In genomic region chr4:52586069-52586468, GRCh38 we compare ENCODE assay signal across 30 cellular contexts.
"Had no signal": no experiment of that assay in that cellular context is flagged by ENCODE, and none has a peak within 500 bp of the region (broad histone marks: within the 10 kb centered on the region; RNA-seq: fewer than 3 reads in every experiment).

No MANE protein-coding gene starts in this region.

- H3K4me1 ChIP-seq: sigmoid colon, spleen had no signal

- H3K4me3 Mint-ChIP-seq: activated CD4-positive, alpha-beta T cell treated with anti-CD3 and anti-CD28 coated beads for 36 hours; activated naive CD8-positive, alpha-beta T cell treated with anti-CD3 and anti-CD28 coated beads for 36 hours; activated T-cell treated with anti-CD3 and anti-CD28 coated beads, Interleukin-2, amount 50 U/mL, for 24 hours; brain; effector memory CD8-positive, alpha-beta T cell; memory B cell; naive B cell had no signal

- DNase-seq: activated CD4-positive, alpha-beta T cell treated with anti-CD3 and anti-CD28 coated beads for 36 hours; activated CD4-positive, alpha-beta T cell treated with anti-CD3 and anti-CD28 coated beads, Interleukin-2, amount 50 U/mL, for 4 hours; activated CD8-positive, alpha-beta memory T cell treated with anti-CD3 and anti-CD28 coated beads for 24 hours; activated CD8-positive, alpha-beta memory T cell treated with anti-CD3 and anti-CD28 coated beads, Interleukin-2, amount 50 U/mL, for 4 hours; activated naive CD4-positive, alpha-beta T cell treated with Interleukin-2 at 50 U/mL for 16 hours; activated naive CD8-positive, alpha-beta T cell treated with anti-CD3 and anti-CD28 coated beads for 36 hours; activated T-cell treated with anti-CD3 and anti-CD28 coated beads, Interleukin-2, amount 50 U/mL, for 24 hours; amygdala; caudate nucleus; dorsolateral prefrontal cortex; effector memory CD8-positive, alpha-beta T cell; glutamatergic neuron; hypothalamus; naive B cell; nucleus accumbens; sigmoid colon; spleen; stimulated activated CD4-positive, alpha-beta T cell treated with anti-CD3 and anti-CD28 coated beads, Interleukin-4, amount 100 ng/mL, for 4 hours; stimulated activated naive CD8-positive, alpha-beta T cell treated with anti-CD3 and anti-CD28 coated beads, Interleukin-15, Interleukin-2, amounts not matched to agents 100 U/mL and 50 U/mL, for 24 hours; T-helper 1 cell; upper lobe of left lung had no signal

- H3K27ac ChIP-seq: dorsolateral prefrontal cortex, sigmoid colon, spleen, upper lobe of left lung had no signal

- H3K4me1 Mint-ChIP-seq: memory B cell, naive B cell had no signal

- H3K27me3 ChIP-seq: dorsolateral prefrontal cortex, sigmoid colon, spleen, upper lobe of left lung had no signal

- H3K9me3 Mint-ChIP-seq: activated naive CD8-positive, alpha-beta T cell treated with anti-CD3 and anti-CD28 coated beads for 36 hours; activated T-cell treated with anti-CD3 and anti-CD28 coated beads, Interleukin-2, amount 50 U/mL, for 24 hours; activated T-helper 2 cell treated with anti-CD3 and anti-CD28 coated beads, Interferon-gamma antibody, Interleukin-2, Interleukin-4, amounts not matched to agents 10 μg/mL and 5 μg/mL and 100 μg/mL, durations not matched to agents 14 hours and 24 hours and 36 hours; brain; effector memory CD8-positive, alpha-beta T cell; memory B cell; naive B cell had no signal

- H3K4me3 ChIP-seq: dorsolateral prefrontal cortex, sigmoid colon, spleen, upper lobe of left lung had no signal

- H3K9me3 ChIP-seq: sigmoid colon, spleen, upper lobe of left lung had no signal

- FAIRE-seq: colon, endothelial cell of umbilical vein, frontal cortex, TTC549 had no signal

- H3K36me3 Mint-ChIP-seq: activated naive CD8-positive, alpha-beta T cell treated with anti-CD3 and anti-CD28 coated beads for 36 hours; brain; memory B cell; naive B cell had no signal

- ATAC-seq: activated CD4-positive, alpha-beta T cell treated with anti-CD3 and anti-CD28 coated beads for 36 hours; effector memory CD8-positive, alpha-beta T cell; esophagus mucosa; SK-N-SH treated with all-trans-retinoic acid at 6 μM for 48 hours; stimulated activated naive CD8-positive, alpha-beta T cell treated with anti-CD3 and anti-CD28 coated beads, Interleukin-15, Interleukin-2, amounts not matched to agents 100 U/mL and 50 U/mL, for 24 hours had no signal

- H3K36me3 ChIP-seq: sigmoid colon, spleen, upper lobe of left lung had no signal

- H3K27me3 Mint-ChIP-seq: activated CD4-positive, alpha-beta T cell treated with anti-CD3 and anti-CD28 coated beads for 36 hours; brain; memory B cell had no signal

- H3K27ac Mint-ChIP-seq: activated CD4-positive, alpha-beta T cell treated with anti-CD3 and anti-CD28 coated beads for 36 hours; activated naive CD8-positive, alpha-beta T cell treated with anti-CD3 and anti-CD28 coated beads for 36 hours; activated T-cell treated with anti-CD3 and anti-CD28 coated beads, Interleukin-2, amount 50 U/mL, for 24 hours; activated T-helper 2 cell treated with anti-CD3 and anti-CD28 coated beads, Interferon-gamma antibody, Interleukin-2, Interleukin-4, amounts not matched to agents 10 μg/mL and 5 μg/mL and 100 μg/mL, durations not matched to agents 14 hours and 24 hours and 36 hours; brain; effector memory CD8-positive, alpha-beta T cell; memory B cell; naive B cell had no signal
